ENCODE assay signal across 1 cellular context in genomic region chr10:104334965-104335650, GRCh38.
TF ChIP-seq lines count a peak whose summit lies in the region.

No MANE protein-coding gene starts in this region.

TF ChIP-seq in H1, 55 proteins besides CTCF, POLR2A, EP300 and RAD21:
- TF ChIP-seq JUN (IDR thresholded peaks at IDR 0.05; ENCODE audit: low read depth, low read length) (no peak), ATF2 (IDR thresholded peaks at IDR 0.05; ENCODE audit: low read length) (no peak), ATF3 (IDR thresholded peaks at IDR 0.05; ENCODE audit: insufficient read depth, low read depth, low read length) (no peak), ASH2L (IDR thresholded peaks at IDR 0.05; ENCODE audit: low read length) (no peak), SIN3A (conservative IDR thresholded peaks at IDR 0.05 in 1 of 2, IDR thresholded peaks at IDR 0.05 in 1 of 2; ENCODE audit: low read depth in 1 of 2, low read length in 2 of 2) (no peak), E2F6 (IDR thresholded peaks at IDR 0.05) (no peak), CTBP2 (IDR thresholded peaks at IDR 0.05; ENCODE audit: borderline replicate concordance, insufficient read depth, insufficient read length, low read length) (no peak), TCF12 (IDR thresholded peaks at IDR 0.05; ENCODE audit: low read depth, low read length) (no peak), FOSL1 (IDR thresholded peaks at IDR 0.05; ENCODE audit: insufficient read depth, low read depth, low read length) (no peak), ZNF274 (IDR thresholded peaks at IDR 0.05; ENCODE audit: borderline replicate concordance, extremely low read depth, low read length) (no peak), HDAC2 (IDR thresholded peaks at IDR 0.05; ENCODE audit: borderline replicate concordance in 1 of 2, low read depth in 2 of 2, low read length in 2 of 2) (no peak)
